ENCODE assay signal across 13 cellular contexts in genomic region chr14:99570542-99571302, GRCh38. TPM values are rescaled to one million over a fixed set of nuclear protein-coding genes. Genes with fewer than 3 reads are reported as not detected.
DNase-seq lines count a peak whose midpoint lies in the region; ATAC-seq and TF ChIP-seq lines count a peak whose summit lies in the region.
"Had no signal": no experiment of that assay in that cellular context is flagged by ENCODE, and none has a peak within 500 bp of the region (broad histone marks: within the 10 kb centered on the region; RNA-seq: fewer than 3 reads in every experiment).

No MANE protein-coding gene starts in this region.

- peaks cover 100% of the 10 kb centered on the region for H3K4me1 ChIP-seq in left ventricle myocardium inferior
- H3K4me1 ChIP-seq in esophagus (ENCODE audit: control insufficient read depth in 2 of 2, insufficient read depth in 2 of 2, low read length in 1 of 2) = peaks cover 12 to 54% of the 10 kb centered on the region in 2 donors
- H3K4me1 ChIP-seq in foreskin keratinocyte = peaks cover 18% of the 10 kb centered on the region

- H3K4me1 Mint-ChIP-seq in neural crest cell = peaks cover 51% of the 10 kb centered on the region

- peaks cover 14% of the 10 kb centered on the region for H3K27me3 Mint-ChIP-seq in neural crest cell (ENCODE audit: low read depth)
- H3K27me3 Mint-ChIP-seq: activated B cell treated with CpG ODN at 0.5 μM for 24 hours; effector memory CD8-positive, alpha-beta T cell had no signal

- DNase-seq in left ventricle myocardium inferior (no peak), left ventricle myocardium superior (no peak), neural crest cell (ENCODE audit: low read depth, low spot score) (no peak), foreskin keratinocyte (no peak), ecto neural progenitor cell (ENCODE audit: low spot score) (no peak), KBM-7 (no peak)
- DNase-seq in stimulated activated CD4-positive, alpha-beta T cell treated with anti-CD3 and anti-CD28 coated beads, Interleukin-12 subunit alpha, Interleukin-12 subunit beta, amount 100 ng/mL, for 4 hours = no peak
- DNase-seq: activated B cell treated with CpG ODN at 0.5 μM for 24 hours; activated naive CD4-positive, alpha-beta T cell treated with Interleukin-2 at 50 U/mL for 16 hours; effector memory CD8-positive, alpha-beta T cell; kidney; SW 1271 had no signal

- H3K4me3 Mint-ChIP-seq in neural crest cell = peak overlapping the region; percentile 56
- H3K4me3 Mint-ChIP-seq: activated B cell treated with CpG ODN at 0.5 μM for 24 hours; effector memory CD8-positive, alpha-beta T cell had no signal

- H3K27ac ChIP-seq in left ventricle myocardium inferior (replicated peaks) (peak overlapping the region; percentile 83), esophagus (ENCODE audit: low read depth in 2 of 2, low read length in 1 of 2) (peak overlapping the region; percentile 13 to 38), foreskin keratinocyte (no peak overlapping the region)

- in situ Hi-C loops in KBM-7 (cut with MboI; ENCODE audit: low pct_unique_long_range_greater_than_20kb, low sequenced_read_pairs) = no loop called here

- H3K27me3 ChIP-seq in left ventricle myocardium inferior (ENCODE audit: low read depth) = no peaks in the 10 kb centered on the region
- no peaks in the 10 kb centered on the region for H3K27me3 ChIP-seq in esophagus (ENCODE audit: control insufficient read depth in 1 of 2, insufficient read depth in 2 of 2, low read length in 2 of 2)
- no peaks in the 10 kb centered on the region for H3K27me3 ChIP-seq in foreskin keratinocyte

- no peak for ATAC-seq in left ventricle myocardium superior
- ATAC-seq in foreskin keratinocyte = no peak
- ATAC-seq: effector memory CD8-positive, alpha-beta T cell had no signal

- H3K36me3 Mint-ChIP-seq in neural crest cell (ENCODE audit: low read depth) = no peaks in the 10 kb centered on the region

- 79 to 85% methylated on average over 12 of the region's 12 CpGs for WGBS in esophagus, 2 donors

- H3K4me3 ChIP-seq in left ventricle myocardium inferior = no peak overlapping the region
- no peak overlapping the region for H3K4me3 ChIP-seq in esophagus (ENCODE audit: low read depth in 1 of 2, low read length in 2 of 2)

- H3K36me3 ChIP-seq in left ventricle myocardium inferior (no peaks in the 10 kb centered on the region), esophagus (ENCODE audit: control insufficient read depth in 2 of 2, insufficient read depth in 2 of 2, low read length in 1 of 2) (peaks cover 0 to 2% of the 10 kb centered on the region in 2 donors)

- no peak for TF ChIP-seq CTCF in left ventricle myocardium inferior (IDR thresholded peaks at IDR 0.05; ENCODE audit: borderline replicate concordance)
- TF ChIP-seq CTCF in neural crest cell (conservative IDR thresholded peaks at IDR 0.05) = no peak
- TF ChIP-seq CTCF in foreskin keratinocyte (conservative IDR thresholded peaks at IDR 0.05) = no peak

- H3K9me3 Mint-ChIP-seq in neural crest cell = no peaks in the 10 kb centered on the region
- H3K9me3 Mint-ChIP-seq: activated B cell treated with CpG ODN at 0.5 μM for 24 hours; effector memory CD8-positive, alpha-beta T cell had no signal

- peak overlapping the region; percentile 75 for H3K27ac Mint-ChIP-seq in neural crest cell (ENCODE audit: unreplicated experiment)
- H3K27ac Mint-ChIP-seq: activated B cell treated with CpG ODN at 0.5 μM for 24 hours had no signal

- intact Hi-C loops in left ventricle myocardium inferior (cut with micrococcal nuclease) (no loop called here), left ventricle myocardium superior (cut with micrococcal nuclease) (no loop called here)

- H3K9me3 ChIP-seq in left ventricle myocardium inferior (replicated peaks) (no peaks in the 10 kb centered on the region), esophagus (ENCODE audit: control insufficient read depth in 2 of 2, insufficient read depth in 1 of 2, low read depth in 1 of 2, low read length in 1 of 2) (no peaks in the 10 kb centered on the region)

RNA-seq across cellular contexts. Expression of gene CCDC85C, which starts 33.3 kb away (rescaled TPM):
- total RNA-seq in left ventricle myocardium inferior = 41.0 TPM
- 49.3 TPM for total RNA-seq in left ventricle myocardium superior
- 10 to 100 TPM; 30.1 to 51.0 TPM for polyA plus RNA-seq in esophagus
- total RNA-seq in neural crest cell = 31.4 and 32.3 TPM in 2 replicates
- 51.9 and 65.2 TPM in 2 replicates for total RNA-seq in foreskin keratinocyte
- 26.0 and 35.4 TPM in 2 replicates for polyA plus RNA-seq in foreskin keratinocyte
